11 cellular contexts compared by ENCODE assay signal in the genomic region with DNA sequence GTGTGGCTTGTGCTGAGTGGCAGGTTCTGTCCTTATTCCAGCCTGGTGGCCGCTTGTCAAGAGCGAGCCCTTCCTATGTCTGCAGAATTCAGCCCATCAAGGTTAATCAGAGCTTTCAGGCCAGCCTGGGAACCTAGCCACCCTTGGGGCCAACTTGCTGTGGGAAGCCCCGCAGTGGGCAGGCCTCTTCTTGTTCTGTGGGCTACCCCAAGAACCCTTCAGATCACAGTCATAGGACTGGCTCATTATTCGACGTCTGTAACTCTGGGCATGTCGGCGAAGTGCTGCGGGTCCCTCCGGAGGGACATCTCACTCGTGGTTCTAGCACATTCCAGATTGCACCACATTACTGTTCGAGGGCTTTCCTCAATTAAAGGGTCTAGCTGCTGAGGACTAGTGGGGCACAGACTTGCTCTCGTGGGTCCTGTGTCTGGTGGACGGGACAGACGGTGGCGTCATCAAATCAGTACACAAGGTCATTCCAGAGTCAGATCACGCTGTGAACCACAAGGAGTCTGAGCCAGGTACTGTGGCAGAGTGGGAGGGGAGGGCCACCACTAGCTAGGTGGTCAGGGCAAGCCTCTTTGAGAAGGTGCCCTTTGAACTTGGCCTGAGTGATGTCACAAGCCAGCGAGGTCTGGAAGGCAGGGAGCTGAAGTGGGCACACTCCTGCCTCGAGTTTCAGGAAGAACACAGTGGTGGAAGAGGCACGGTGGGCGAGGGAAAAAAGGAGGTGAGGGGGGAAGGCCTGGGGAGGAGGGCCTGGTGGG. TPM values are rescaled to one million over a fixed set of nuclear protein-coding genes. Genes with fewer than 3 reads are reported as not detected.
DNase-seq lines count a peak whose midpoint lies in the region; ATAC-seq, FAIRE-seq and TF ChIP-seq lines count a peak whose summit lies in the region.
"Had no signal": no experiment of that assay in that cellular context is flagged by ENCODE, and none has a peak within 500 bp of the region (broad histone marks: within the 10 kb centered on the region; RNA-seq: fewer than 3 reads in every experiment).

No MANE protein-coding gene starts in this region.

- no peaks in the 10 kb centered on the region for H3K27me3 ChIP-seq in layer of hippocampus (ENCODE audit: control insufficient read depth, insufficient read depth, low read length)
- H3K27me3 ChIP-seq in small intestine (ENCODE audit: control insufficient read depth in 2 of 2, insufficient read depth in 2 of 2, low read length in 2 of 2): no peaks in the 10 kb centered on the region
- no peaks in the 10 kb centered on the region for H3K27me3 ChIP-seq in BE2C

- H3K27ac ChIP-seq in layer of hippocampus (ENCODE audit: low read depth, low read length): peak overlapping the region; percentile 38
- peak overlapping the region; percentile 45 to 77 for H3K27ac ChIP-seq in small intestine (ENCODE audit: low read depth in 1 of 2, low read length in 1 of 2)

- peaks cover 3% of the 10 kb centered on the region; the same call in 1 of the 2 replicates for H3K9me3 Mint-ChIP-seq in WTC11

- peaks cover 8% of the 10 kb centered on the region for H3K4me1 Mint-ChIP-seq in WTC11

- H3K4me3 ChIP-seq in small intestine (ENCODE audit: low read depth in 1 of 2, low read length in 2 of 2): no peak overlapping the region
- H3K4me3 ChIP-seq in BE2C (ENCODE audit: low read depth, low read length): no peak overlapping the region

- H3K36me3 ChIP-seq in small intestine (ENCODE audit: control insufficient read depth in 2 of 2, insufficient read depth in 2 of 2, low read length in 2 of 2) (no peaks in the 10 kb centered on the region), BE2C (no peaks in the 10 kb centered on the region)

- no peak overlapping the region for H3K4me3 Mint-ChIP-seq in WTC11

- H3K9me3 ChIP-seq in small intestine (ENCODE audit: control insufficient read depth, low read depth) (no peaks in the 10 kb centered on the region), BE2C (no peaks in the 10 kb centered on the region)

- peak; percentile 56 for FAIRE-seq in GM12891 (lab: Jason Lieb, UNC)
- no peak for FAIRE-seq in small intestine (lab: Jason Lieb, UNC)
- FAIRE-seq: islet of Langerhans had no signal

- TF ChIP-seq POLR2A in GM12891 (IDR thresholded peaks at IDR 0.05; ENCODE audit: low read depth, low read length): no peak; the same call in 1 of the 2 replicates

- H3K27me3 Mint-ChIP-seq in WTC11 (ENCODE audit: low read depth): peaks cover 10% of the 10 kb centered on the region

- POLR2A ChIA-PET in WTC11 (lab: Charles Lee): no interaction called here

- peak overlapping the region; percentile 1 for H3K27ac Mint-ChIP-seq in WTC11
- H3K27ac Mint-ChIP-seq: progenitor cell of endocrine pancreas had no signal

- H3K36me3 Mint-ChIP-seq in WTC11: peaks cover 9% of the 10 kb centered on the region; the same call in 1 of the 2 replicates

- CTCF ChIA-PET in WTC11 (lab: Charles Lee): interaction anchor here (0.8 to 2.0 kb wide), 8 partner anchors 22 to 130 kb away, joined by 3 to 16 read pairs (median 4); partner anchors contain the start of gene MIIP

- peaks cover 7 to 21% of the 10 kb centered on the region in 2 donors for H3K4me1 ChIP-seq in small intestine (ENCODE audit: control insufficient read depth in 2 of 2, insufficient read depth in 1 of 2, low read depth in 1 of 2, low read length in 1 of 2)
- H3K4me1 ChIP-seq in BE2C: no peaks in the 10 kb centered on the region

- DNase-seq in GM12891 (ENCODE audit: insufficient read length, low spot score): no peak
- DNase-seq in WTC11 (ENCODE audit: low spot score): no peak
- no peak for DNase-seq in small intestine
- no peak for DNase-seq in BE2C
- DNase-seq in ecto neural progenitor cell (ENCODE audit: low spot score): no peak
- DNase-seq: amniotic stem cell had no signal

- TF ChIP-seq CTCF in WTC11 (IDR thresholded peaks at IDR 0.05) (no peak), BE2C (IDR thresholded peaks at IDR 0.05; ENCODE audit: low read depth, low read length) (no peak)

- 83 to 84% (median 83%) methylated on average over 20 of the region's 20 CpGs for WGBS in small intestine, 3 donors

- no peak for ATAC-seq in WTC11
- ATAC-seq in HG02588 (IDR thresholded peaks at IDR 0.05; ENCODE audit: unreplicated experiment): no peak

TF ChIP-seq in GM12891, 5 proteins besides CTCF, POLR2A, EP300 and RAD21:
- TF ChIP-seq POU2F2 (IDR thresholded peaks at IDR 0.05; ENCODE audit: low read depth, low read length): peak; percentile 11; the same call in 1 of the 2 replicates
- no peak for TF ChIP-seq TAF1 (IDR thresholded peaks at IDR 0.05; ENCODE audit: low read depth, low read length)

TF ChIP-seq in WTC11, 78 proteins besides CTCF, POLR2A, EP300 and RAD21:
- TF ChIP-seq TEAD4 (CRISPR knock-in tag; IDR thresholded peaks at IDR 0.05) (no peak), ATF1 (CRISPR knock-in tag; IDR thresholded peaks at IDR 0.05) (no peak), FOXK1 (CRISPR knock-in tag; IDR thresholded peaks at IDR 0.05) (no peak), SOX15 (CRISPR knock-in tag; IDR thresholded peaks at IDR 0.05) (no peak), NFE2L1 (CRISPR knock-in tag; IDR thresholded peaks at IDR 0.05) (no peak), KAT7 (CRISPR knock-in tag; IDR thresholded peaks at IDR 0.05; ENCODE audit: borderline replicate concordance) (no peak)
- TF ChIP-seq, protein P1, sequence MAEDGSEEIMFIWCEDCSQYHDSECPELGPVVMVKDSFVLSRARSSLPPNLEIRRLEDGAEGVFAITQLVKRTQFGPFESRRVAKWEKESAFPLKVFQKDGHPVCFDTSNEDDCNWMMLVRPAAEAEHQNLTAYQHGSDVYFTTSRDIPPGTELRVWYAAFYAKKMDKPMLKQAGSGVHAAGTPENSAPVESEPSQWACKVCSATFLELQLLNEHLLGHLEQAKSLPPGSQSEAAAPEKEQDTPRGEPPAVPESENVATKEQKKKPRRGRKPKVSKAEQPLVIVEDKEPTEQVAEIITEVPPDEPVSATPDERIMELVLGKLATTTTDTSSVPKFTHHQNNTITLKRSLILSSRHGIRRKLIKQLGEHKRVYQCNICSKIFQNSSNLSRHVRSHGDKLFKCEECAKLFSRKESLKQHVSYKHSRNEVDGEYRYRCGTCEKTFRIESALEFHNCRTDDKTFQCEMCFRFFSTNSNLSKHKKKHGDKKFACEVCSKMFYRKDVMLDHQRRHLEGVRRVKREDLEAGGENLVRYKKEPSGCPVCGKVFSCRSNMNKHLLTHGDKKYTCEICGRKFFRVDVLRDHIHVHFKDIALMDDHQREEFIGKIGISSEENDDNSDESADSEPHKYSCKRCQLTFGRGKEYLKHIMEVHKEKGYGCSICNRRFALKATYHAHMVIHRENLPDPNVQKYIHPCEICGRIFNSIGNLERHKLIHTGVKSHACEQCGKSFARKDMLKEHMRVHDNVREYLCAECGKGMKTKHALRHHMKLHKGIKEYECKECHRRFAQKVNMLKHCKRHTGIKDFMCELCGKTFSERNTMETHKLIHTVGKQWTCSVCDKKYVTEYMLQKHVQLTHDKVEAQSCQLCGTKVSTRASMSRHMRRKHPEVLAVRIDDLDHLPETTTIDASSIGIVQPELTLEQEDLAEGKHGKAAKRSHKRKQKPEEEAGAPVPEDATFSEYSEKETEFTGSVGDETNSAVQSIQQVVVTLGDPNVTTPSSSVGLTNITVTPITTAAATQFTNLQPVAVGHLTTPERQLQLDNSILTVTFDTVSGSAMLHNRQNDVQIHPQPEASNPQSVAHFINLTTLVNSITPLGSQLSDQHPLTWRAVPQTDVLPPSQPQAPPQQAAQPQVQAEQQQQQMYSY (CRISPR knock-in tag; IDR thresholded peaks at IDR 0.05): no peak

RNA-seq across cellular contexts. Expression of gene TNFRSF1B, which starts 20.3 kb away (rescaled TPM):
- polyA plus RNA-seq in GM12891 (2012; ENCODE audit: low read depth, missing spikeins): 27.3 TPM
- total RNA-seq in WTC11 (2021): 1.6 to 2.7 TPM (median 2.1 TPM) in 3 replicates
- polyA plus RNA-seq in small intestine: 10 to 100 TPM; 17.2 to 30.4 (median 20.0) TPM
- 0.77 TPM for polyA plus RNA-seq in BE2C (2012; ENCODE audit: insufficient read depth, insufficient read length, low read depth)
- total RNA-seq: progenitor cell of endocrine pancreas, RPMI7951 had no signal
